Comparison of ENCODE assay signal across 9 cellular contexts in genomic region chr17:2595736-2596135, GRCh38. TPM values are rescaled to one million over a fixed set of nuclear protein-coding genes. Genes with fewer than 3 reads are reported as not detected.
DNase-seq lines count a peak whose midpoint lies in the region; ATAC-seq, FAIRE-seq and TF ChIP-seq lines count a peak whose summit lies in the region.
"Had no signal": no experiment of that assay in that cellular context is flagged by ENCODE, and none has a peak within 500 bp of the region (broad histone marks: within the 10 kb centered on the region; RNA-seq: fewer than 3 reads in every experiment).

No MANE protein-coding gene starts in this region.

- no peak for DNase-seq in A549 (ENCODE audit: low read depth in 1 of 2, low spot score in 1 of 2)
- no peak for DNase-seq in HFF-Myc (ENCODE audit: extremely low read depth, low read depth)
- DNase-seq in astrocyte of the cerebellum (ENCODE audit: low read depth) = no peak
- peak; percentile 16 for DNase-seq in medulla oblongata (ENCODE audit: extremely low spot score)
- DNase-seq in AG08396 (ENCODE audit: low spot score) = no peak
- no peak for DNase-seq in cerebellum (ENCODE audit: low spot score)
- no peak for DNase-seq in G401 (ENCODE audit: low spot score)
- DNase-seq: NCI-H2107 had no signal

- no peak for TF ChIP-seq CTCF in A549 (IDR thresholded peaks at IDR 0.05)
- TF ChIP-seq CTCF in HFF-Myc (IDR thresholded peaks at IDR 0.05; ENCODE audit: low read depth, low read length, missing control alignments) = no peak
- no peak for TF ChIP-seq CTCF in astrocyte of the cerebellum (IDR thresholded peaks at IDR 0.05; ENCODE audit: low read depth, low read length, missing control alignments)

- H3K4me1 ChIP-seq in A549 = peaks cover 50% of the 10 kb centered on the region

- WGBS in A549 (ENCODE audit: missing lambda C conversion rate) = 26% methylated on average over 4 of the region's 4 CpGs

- ATAC-seq in A549 = no peak
- ATAC-seq in activated CD4-positive, CD25-positive, alpha-beta regulatory T cell treated with anti-CD3 and anti-CD28 coated beads, Interleukin-2, amount 50 U/mL, for 24 hours = no peak

- peak overlapping the region; percentile 84 for H3K4me3 ChIP-seq in A549
- peak overlapping the region; percentile 94 for H3K4me3 ChIP-seq in HFF-Myc (replicated peaks; ENCODE audit: low read depth, low read length)
- peak overlapping the region; percentile 96 for H3K4me3 ChIP-seq in astrocyte of the cerebellum (ENCODE audit: low read depth, low read length)

- POLR2A ChIA-PET in A549 (lab: Yijun Ruan, JAX) = no interaction called here

- in situ Hi-C loops in astrocyte of the cerebellum (cut with HindIII; ENCODE audit: low sequenced_read_pairs) = no loop called here
- in situ Hi-C loops in G401 (cut with HindIII; ENCODE audit: low sequenced_read_pairs) = no loop called here

- no peaks in the 10 kb centered on the region for H3K9me3 ChIP-seq in A549

- no peak for TF ChIP-seq POLR2A in A549 (IDR thresholded peaks at IDR 0.05; ENCODE audit: low read length)

- H3K4me2 ChIP-seq in A549 = peak overlapping the region; percentile 91

- CTCF ChIA-PET in A549 (lab: Yijun Ruan, JAX) = no interaction called here

- no peak for FAIRE-seq in A549 (lab: Jason Lieb, UNC)

- peak overlapping the region in 1 of 2 experiments; percentile 4; a peak in 2 of 6 replicates for H3K27ac ChIP-seq in A549

- no peak for TF ChIP-seq EP300 in A549 (IDR thresholded peaks at IDR 0.05)

- no peak for TF ChIP-seq RAD21 in A549 (conservative IDR thresholded peaks at IDR 0.05 in 1 of 2, IDR thresholded peaks at IDR 0.05 in 1 of 2)

TF ChIP-seq in A549, 52 proteins besides CTCF, POLR2A, EP300 and RAD21:
- TF ChIP-seq REST (IDR thresholded peaks at IDR 0.05) = no peak
- no peak for TF ChIP-seq BHLHE40 (IDR thresholded peaks at IDR 0.05; ENCODE audit: low read depth, low read length)
- TF ChIP-seq POLR2AphosphoS2 (conservative IDR thresholded peaks at IDR 0.05; ENCODE audit: low read length) = no peak
- no peak for TF ChIP-seq TFCP2L1 (CRISPR knock-in tag; IDR thresholded peaks at IDR 0.05)
- TF ChIP-seq E2F6 (IDR thresholded peaks at IDR 0.05; ENCODE audit: borderline replicate concordance, low read depth) = no peak
- no peak for TF ChIP-seq JUNB (IDR thresholded peaks at IDR 0.05)
- TF ChIP-seq HEYL (CRISPR knock-in tag; IDR thresholded peaks at IDR 0.05) = no peak

RNA-seq across cellular contexts. Expression of gene PAFAH1B1, which starts 2.3 kb away (rescaled TPM):
- polyA plus RNA-seq in A549 (2011; rRNA removed) (197 and 204 TPM in 2 replicates), A549 (2017; fragmentation: RNase III; extraction: RNeasy Plus Mini Kit Qiagen cat#74134 plus additional on column Dnase treatment) (122 to 132 TPM (median 125 TPM) in 3 replicates)
- polyA plus RNA-seq in A549 (2012; cell fraction: cytosol; rRNA removed) = 54.8 and 59.1 TPM in 2 replicates
- polyA plus RNA-seq in A549 (2012; cell fraction: nucleus; rRNA removed) = 30.9 and 49.5 TPM in 2 replicates
- 161 and 170 TPM in 2 replicates for polyA minus RNA-seq in A549 (2011; rRNA and poly(A)+ RNA removed)
- total RNA-seq in cerebellum = 302 TPM
- 70.3 and 181 TPM in 2 replicates for total RNA-seq in G401 (2014; rRNA removed; shearing (Covaris generic))
